In genomic region chr1:1348420-1349255, GRCh38 we compare ENCODE assay signal across 1 cellular context.
A peak's percentile ranks its signal among the peaks of the same experiment; 100 is the strongest.
TF ChIP-seq lines count a peak whose summit lies in the region.

No MANE protein-coding gene starts in this region.

TF ChIP-seq in HepG2, 621 proteins besides CTCF, POLR2A, EP300 and RAD21 (continues in another document):
- TF ChIP-seq MYC (CRISPR knock-in tag; IDR thresholded peaks at IDR 0.05; ENCODE audit: borderline replicate concordance) (0 out of 2 replicates have a peak, but pooled peaks have one; percentile 15), RNF2 (conservative IDR thresholded peaks at IDR 0.05; ENCODE audit: low read depth) (no peak), KAT7 (CRISPR knock-in tag; IDR thresholded peaks at IDR 0.05; ENCODE audit: borderline replicate concordance) (no peak), SIN3A (IDR thresholded peaks at IDR 0.05; ENCODE audit: borderline replicate concordance, low read depth, low read length) (no peak), DDIT3 (CRISPR knock-in tag; IDR thresholded peaks at IDR 0.05) (no peak), SAP130 (CRISPR knock-in tag; IDR thresholded peaks at IDR 0.05; ENCODE audit: low read depth) (peak; percentile 31; the same call in 1 of the 2 replicates), MXI1 (IDR thresholded peaks at IDR 0.05; ENCODE audit: borderline replicate concordance, low read depth, low read length) (peak; percentile 7; the same call in 1 of the 3 replicates), THAP8 (CRISPR knock-in tag; IDR thresholded peaks at IDR 0.05; ENCODE audit: borderline replicate concordance) (no peak), NFYC (CRISPR knock-in tag; IDR thresholded peaks at IDR 0.05) (no peak), FOXC1 (CRISPR knock-in tag; IDR thresholded peaks at IDR 0.05; ENCODE audit: borderline replicate concordance) (0 out of 2 replicates have a peak, but pooled peaks have one; percentile 9), IRF2 (CRISPR knock-in tag; IDR thresholded peaks at IDR 0.05) (no peak), HNRNPUL1 (IDR thresholded peaks at IDR 0.05; ENCODE audit: low read depth, low read length) (no peak), TOPORS (CRISPR knock-in tag; IDR thresholded peaks at IDR 0.05) (no peak), CAMTA2 (CRISPR knock-in tag; IDR thresholded peaks at IDR 0.05; ENCODE audit: borderline replicate concordance) (no peak), DR1 (CRISPR knock-in tag; IDR thresholded peaks at IDR 0.05) (no peak), YEATS4 (CRISPR knock-in tag; IDR thresholded peaks at IDR 0.05; ENCODE audit: borderline replicate concordance) (peak; percentile 30; the same call in 1 of the 2 replicates), ZNF777 (CRISPR knock-in tag; IDR thresholded peaks at IDR 0.05) (peak; percentile 54; the same call in 1 of the 2 replicates), ZNF142 (CRISPR knock-in tag; IDR thresholded peaks at IDR 0.05) (0 out of 2 replicates have a peak, but pooled peaks have one; percentile 65), SRY (CRISPR knock-in tag; IDR thresholded peaks at IDR 0.05) (no peak), ZNF761 (CRISPR knock-in tag; conservative IDR thresholded peaks at IDR 0.05) (no peak), KLF12 (CRISPR knock-in tag; IDR thresholded peaks at IDR 0.05; ENCODE audit: borderline replicate concordance) (no peak), PCBP1 (IDR thresholded peaks at IDR 0.05; ENCODE audit: borderline replicate concordance, low read depth, low read length) (no peak), TFE3 (CRISPR knock-in tag; IDR thresholded peaks at IDR 0.05) (no peak), LCORL (IDR thresholded peaks at IDR 0.05) (no peak), LCORL (CRISPR knock-in tag; IDR thresholded peaks at IDR 0.05) (no peak), ZNF605 (CRISPR knock-in tag; IDR thresholded peaks at IDR 0.05) (no peak), MTA1 (CRISPR knock-in tag; IDR thresholded peaks at IDR 0.05; ENCODE audit: borderline replicate concordance) (peak; percentile 7; the same call in 1 of the 2 replicates), ARNT2 (CRISPR knock-in tag; IDR thresholded peaks at IDR 0.05; ENCODE audit: low read depth) (no peak), ZNF367 (CRISPR knock-in tag; IDR thresholded peaks at IDR 0.05; ENCODE audit: borderline replicate concordance) (peak; percentile 43; the same call in 1 of the 2 replicates), ZNF720 (CRISPR knock-in tag; IDR thresholded peaks at IDR 0.05) (no peak), TAF1 (CRISPR knock-in tag; IDR thresholded peaks at IDR 0.05) (0 out of 2 replicates have a peak, but pooled peaks have one; percentile 20), CENPT (CRISPR knock-in tag; IDR thresholded peaks at IDR 0.05; ENCODE audit: low read depth) (no peak), ZNF253 (CRISPR knock-in tag; IDR thresholded peaks at IDR 0.05; ENCODE audit: borderline replicate concordance) (no peak), ZMYM3 (CRISPR knock-in tag; IDR thresholded peaks at IDR 0.05) (no peak), PBX2 (CRISPR knock-in tag; IDR thresholded peaks at IDR 0.05) (no peak), RFX1 (IDR thresholded peaks at IDR 0.05) (no peak), ZBTB21 (CRISPR knock-in tag; IDR thresholded peaks at IDR 0.05) (no peak), EEA1 (CRISPR knock-in tag; IDR thresholded peaks at IDR 0.05; ENCODE audit: borderline replicate concordance) (peak; percentile 20; the same call in 1 of the 2 replicates), ZFX (CRISPR knock-in tag; IDR thresholded peaks at IDR 0.05; ENCODE audit: low read depth) (no peak; the same call in 1 of the 2 replicates), AGO2 (optimal IDR thresholded peaks at IDR 0.05; ENCODE audit: low read depth, low read length) (peak; percentile 30), ZC3H13 (CRISPR knock-in tag; IDR thresholded peaks at IDR 0.05) (0 out of 2 replicates have a peak, but pooled peaks have one; percentile 56), SIN3B (IDR thresholded peaks at IDR 0.05; ENCODE audit: low read length) (no peak), KLF15 (CRISPR knock-in tag; IDR thresholded peaks at IDR 0.05; ENCODE audit: borderline replicate concordance) (0 out of 2 replicates have a peak, but pooled peaks have one; percentile 30), ZFP90 (CRISPR knock-in tag; IDR thresholded peaks at IDR 0.05; ENCODE audit: borderline replicate concordance) (no peak), SP140L (CRISPR knock-in tag; IDR thresholded peaks at IDR 0.05; ENCODE audit: borderline replicate concordance) (no peak)
- TF ChIP-seq, protein P1, sequence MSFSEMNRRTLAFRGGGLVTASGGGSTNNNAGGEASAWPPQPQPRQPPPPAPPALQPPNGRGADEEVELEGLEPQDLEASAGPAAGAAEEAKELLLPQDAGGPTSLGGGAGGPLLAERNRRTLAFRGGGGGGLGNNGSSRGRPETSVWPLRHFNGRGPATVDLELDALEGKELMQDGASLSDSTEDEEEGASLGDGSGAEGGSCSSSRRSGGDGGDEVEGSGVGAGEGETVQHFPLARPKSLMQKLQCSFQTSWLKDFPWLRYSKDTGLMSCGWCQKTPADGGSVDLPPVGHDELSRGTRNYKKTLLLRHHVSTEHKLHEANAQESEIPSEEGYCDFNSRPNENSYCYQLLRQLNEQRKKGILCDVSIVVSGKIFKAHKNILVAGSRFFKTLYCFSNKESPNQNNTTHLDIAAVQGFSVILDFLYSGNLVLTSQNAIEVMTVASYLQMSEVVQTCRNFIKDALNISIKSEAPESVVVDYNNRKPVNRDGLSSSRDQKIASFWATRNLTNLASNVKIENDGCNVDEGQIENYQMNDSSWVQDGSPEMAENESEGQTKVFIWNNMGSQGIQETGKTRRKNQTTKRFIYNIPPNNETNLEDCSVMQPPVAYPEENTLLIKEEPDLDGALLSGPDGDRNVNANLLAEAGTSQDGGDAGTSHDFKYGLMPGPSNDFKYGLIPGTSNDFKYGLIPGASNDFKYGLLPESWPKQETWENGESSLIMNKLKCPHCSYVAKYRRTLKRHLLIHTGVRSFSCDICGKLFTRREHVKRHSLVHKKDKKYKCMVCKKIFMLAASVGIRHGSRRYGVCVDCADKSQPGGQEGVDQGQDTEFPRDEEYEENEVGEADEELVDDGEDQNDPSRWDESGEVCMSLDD (CRISPR knock-in tag; IDR thresholded peaks at IDR 0.05; ENCODE audit: borderline replicate concordance): no peak
- TF ChIP-seq, protein P2, sequence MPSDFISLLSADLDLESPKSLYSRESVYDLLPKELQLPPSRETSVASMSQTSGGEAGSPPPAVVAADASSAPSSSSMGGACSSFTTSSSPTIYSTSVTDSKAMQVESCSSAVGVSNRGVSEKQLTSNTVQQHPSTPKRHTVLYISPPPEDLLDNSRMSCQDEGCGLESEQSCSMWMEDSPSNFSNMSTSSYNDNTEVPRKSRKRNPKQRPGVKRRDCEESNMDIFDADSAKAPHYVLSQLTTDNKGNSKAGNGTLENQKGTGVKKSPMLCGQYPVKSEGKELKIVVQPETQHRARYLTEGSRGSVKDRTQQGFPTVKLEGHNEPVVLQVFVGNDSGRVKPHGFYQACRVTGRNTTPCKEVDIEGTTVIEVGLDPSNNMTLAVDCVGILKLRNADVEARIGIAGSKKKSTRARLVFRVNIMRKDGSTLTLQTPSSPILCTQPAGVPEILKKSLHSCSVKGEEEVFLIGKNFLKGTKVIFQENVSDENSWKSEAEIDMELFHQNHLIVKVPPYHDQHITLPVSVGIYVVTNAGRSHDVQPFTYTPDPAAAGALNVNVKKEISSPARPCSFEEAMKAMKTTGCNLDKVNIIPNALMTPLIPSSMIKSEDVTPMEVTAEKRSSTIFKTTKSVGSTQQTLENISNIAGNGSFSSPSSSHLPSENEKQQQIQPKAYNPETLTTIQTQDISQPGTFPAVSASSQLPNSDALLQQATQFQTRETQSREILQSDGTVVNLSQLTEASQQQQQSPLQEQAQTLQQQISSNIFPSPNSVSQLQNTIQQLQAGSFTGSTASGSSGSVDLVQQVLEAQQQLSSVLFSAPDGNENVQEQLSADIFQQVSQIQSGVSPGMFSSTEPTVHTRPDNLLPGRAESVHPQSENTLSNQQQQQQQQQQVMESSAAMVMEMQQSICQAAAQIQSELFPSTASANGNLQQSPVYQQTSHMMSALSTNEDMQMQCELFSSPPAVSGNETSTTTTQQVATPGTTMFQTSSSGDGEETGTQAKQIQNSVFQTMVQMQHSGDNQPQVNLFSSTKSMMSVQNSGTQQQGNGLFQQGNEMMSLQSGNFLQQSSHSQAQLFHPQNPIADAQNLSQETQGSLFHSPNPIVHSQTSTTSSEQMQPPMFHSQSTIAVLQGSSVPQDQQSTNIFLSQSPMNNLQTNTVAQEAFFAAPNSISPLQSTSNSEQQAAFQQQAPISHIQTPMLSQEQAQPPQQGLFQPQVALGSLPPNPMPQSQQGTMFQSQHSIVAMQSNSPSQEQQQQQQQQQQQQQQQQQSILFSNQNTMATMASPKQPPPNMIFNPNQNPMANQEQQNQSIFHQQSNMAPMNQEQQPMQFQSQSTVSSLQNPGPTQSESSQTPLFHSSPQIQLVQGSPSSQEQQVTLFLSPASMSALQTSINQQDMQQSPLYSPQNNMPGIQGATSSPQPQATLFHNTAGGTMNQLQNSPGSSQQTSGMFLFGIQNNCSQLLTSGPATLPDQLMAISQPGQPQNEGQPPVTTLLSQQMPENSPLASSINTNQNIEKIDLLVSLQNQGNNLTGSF (CRISPR knock-in tag; IDR thresholded peaks at IDR 0.05): 0 out of 2 replicates have a peak, but pooled peaks have one; percentile 17
